8 cellular contexts compared by ENCODE assay signal in the genomic region with DNA sequence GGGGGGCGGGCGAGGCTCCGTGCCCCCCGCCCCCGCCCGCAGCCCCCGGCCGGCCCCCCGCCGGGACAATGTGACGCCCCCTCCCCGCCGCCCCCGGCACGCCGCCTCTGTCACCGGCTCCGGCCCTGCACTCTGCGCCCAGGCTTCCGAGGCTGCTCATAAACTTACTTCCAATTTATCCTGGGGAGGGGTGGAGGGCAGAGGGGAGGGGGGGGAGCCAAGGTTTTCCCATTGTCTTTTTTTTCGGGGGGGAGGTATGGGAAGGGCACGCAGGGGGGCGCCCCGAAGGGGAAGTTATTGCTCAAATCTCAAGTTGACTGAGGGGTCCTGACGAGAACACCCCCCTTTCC. TPM values are rescaled to one million over a fixed set of nuclear protein-coding genes. Genes with fewer than 3 reads are reported as not detected.
DNase-seq lines count a peak whose midpoint lies in the region; ATAC-seq and TF ChIP-seq lines count a peak whose summit lies in the region.

No MANE protein-coding gene starts in this region.

- peak overlapping the region; percentile 92 to 95 for H3K4me3 ChIP-seq in gastroesophageal sphincter
- peak overlapping the region; percentile 68 to 88 for H3K4me3 ChIP-seq in prostate gland

- H3K9me3 ChIP-seq in gastroesophageal sphincter = no peaks in the 10 kb centered on the region
- no peaks in the 10 kb centered on the region for H3K9me3 ChIP-seq in prostate gland

- TF ChIP-seq EP300 in gastroesophageal sphincter (IDR thresholded peaks at IDR 0.05) = no peak

- ATAC-seq in gastroesophageal sphincter (no peak), GM19463 (IDR thresholded peaks at IDR 0.05; ENCODE audit: unreplicated experiment) (no peak)

- H3K4me3 Mint-ChIP-seq in activated CD4-positive, alpha-beta memory T cell treated with anti-CD3 and anti-CD28 coated beads for 36 hours = peak overlapping the region; percentile 88

- no peaks in the 10 kb centered on the region for H3K27me3 ChIP-seq in gastroesophageal sphincter
- no peaks in the 10 kb centered on the region for H3K27me3 ChIP-seq in prostate gland (replicated peaks; ENCODE audit: insufficient read depth)

- POLR2A ChIA-PET in activated CD4-positive, alpha-beta memory T cell treated with anti-CD3 and anti-CD28 coated beads for 36 hours (lab: Charles Lee) = interaction anchor here (0.8 kb wide), 1 partner anchor 123 kb away, joined by 5 read pairs; no protein-coding TSS in a partner anchor

- no peak for TF ChIP-seq CTCF in gastroesophageal sphincter (IDR thresholded peaks at IDR 0.05)
- no peak for TF ChIP-seq CTCF in prostate gland (IDR thresholded peaks at IDR 0.05)
- no peak for TF ChIP-seq CTCF in GM10266 (IDR thresholded peaks at IDR 0.05; ENCODE audit: control insufficient read depth, insufficient read depth, low read depth, missing control alignments)

- no peaks in the 10 kb centered on the region for H3K9me3 Mint-ChIP-seq in activated CD4-positive, alpha-beta memory T cell treated with anti-CD3 and anti-CD28 coated beads for 36 hours

- H3K27ac Mint-ChIP-seq in activated CD4-positive, alpha-beta memory T cell treated with anti-CD3 and anti-CD28 coated beads for 36 hours = peak overlapping the region; percentile 94

- H3K36me3 Mint-ChIP-seq in activated CD4-positive, alpha-beta memory T cell treated with anti-CD3 and anti-CD28 coated beads for 36 hours = peaks cover 7% of the 10 kb centered on the region

- H3K36me3 ChIP-seq in gastroesophageal sphincter (no peaks in the 10 kb centered on the region), prostate gland (no peaks in the 10 kb centered on the region)

- 0 to 5% methylated on average over 3 to 4 of the region's 25 CpGs for WGBS in gastroesophageal sphincter (ENCODE audit: low coverage in 1 of 2), 2 donors
- 2% methylated on average over 18 of the region's 25 CpGs for WGBS in prostate gland

- peak overlapping the region; percentile 93 to 100 (median 97) for H3K27ac ChIP-seq in gastroesophageal sphincter
- peak overlapping the region; percentile 96 for H3K27ac ChIP-seq in prostate gland

- peak; percentile 72 for DNase-seq in activated effector memory CD4-positive, alpha-beta T cell treated with anti-CD3 and anti-CD28 coated beads, Interleukin-2, amount 50 U/mL, for 16 hours
- DNase-seq in activated effector memory CD4-positive, alpha-beta T cell treated with Interleukin-2 at 50 U/mL for 16 hours = no peak
- DNase-seq in activated CD4-positive, alpha-beta memory T cell treated with anti-CD3 and anti-CD28 coated beads for 36 hours = no peak
- DNase-seq in prostate gland (ENCODE audit: low spot score) (no peak), GM10266 (ENCODE audit: extremely low spot score) (no peak), posterior vena cava (ENCODE audit: low spot score) (no peak)

- peaks cover 42% of the 10 kb centered on the region for H3K4me1 Mint-ChIP-seq in activated CD4-positive, alpha-beta memory T cell treated with anti-CD3 and anti-CD28 coated beads for 36 hours (ENCODE audit: low read depth)

- intact Hi-C loops in activated CD4-positive, alpha-beta memory T cell treated with anti-CD3 and anti-CD28 coated beads for 36 hours (cut with micrococcal nuclease) = loop anchor here (2.0 to 10.0 kb wide), 5 partner anchors 118 to 1556 kb away; a partner anchor contains a TSS
- intact Hi-C loops in prostate gland (cut with DNase I) = loop anchor here (10.0 kb wide), 1 partner anchor 214 kb away; no protein-coding TSS in a partner anchor
- intact Hi-C loops in posterior vena cava (cut with DNase I) = no loop called here

- H3K4me1 ChIP-seq in gastroesophageal sphincter (peaks cover 2 to 48% (median 12%) of the 10 kb centered on the region in 3 donors), prostate gland (replicated peaks) (no peaks in the 10 kb centered on the region)

- no peak for TF ChIP-seq POLR2A in gastroesophageal sphincter (IDR thresholded peaks at IDR 0.05)
- no peak for TF ChIP-seq POLR2A in prostate gland (IDR thresholded peaks at IDR 0.05)

- no peaks in the 10 kb centered on the region for H3K27me3 Mint-ChIP-seq in activated CD4-positive, alpha-beta memory T cell treated with anti-CD3 and anti-CD28 coated beads for 36 hours

- CTCF ChIA-PET in activated CD4-positive, alpha-beta memory T cell treated with anti-CD3 and anti-CD28 coated beads for 36 hours (lab: Charles Lee) = interaction anchor here (1.2 kb wide), 1 partner anchor 118 kb away, joined by 5 read pairs; no protein-coding TSS in a partner anchor

RNA-seq across cellular contexts. Expression of a gene that starts 0.9 kb away (rescaled TPM):
- total RNA-seq in activated CD4-positive, alpha-beta memory T cell treated with anti-CD3 and anti-CD28 coated beads for 36 hours = 10 to 100 TPM; 38.0 to 40.0 TPM
- total RNA-seq in gastroesophageal sphincter = 10 to 100 TPM; 28.5 to 53.9 (median 42.2) TPM
- total RNA-seq in prostate gland = 10 to 100 TPM; 24.7 to 48.0 TPM
- 10 to 100 TPM; 40.2 to 54.0 TPM for total RNA-seq in posterior vena cava

Comparison
In these comparisons a context has a peak if more than half of its experiments do, and no peak if none do; other contexts are left out.
1. intact Hi-C loops: an anchor here in activated CD4-positive, alpha-beta memory T cell treated with anti-CD3 and anti-CD28 coated beads for 36 hours (2.0 to 10.0 kb wide) and prostate gland (10.0 kb wide); none called in posterior vena cava.